In the genomic region with DNA sequence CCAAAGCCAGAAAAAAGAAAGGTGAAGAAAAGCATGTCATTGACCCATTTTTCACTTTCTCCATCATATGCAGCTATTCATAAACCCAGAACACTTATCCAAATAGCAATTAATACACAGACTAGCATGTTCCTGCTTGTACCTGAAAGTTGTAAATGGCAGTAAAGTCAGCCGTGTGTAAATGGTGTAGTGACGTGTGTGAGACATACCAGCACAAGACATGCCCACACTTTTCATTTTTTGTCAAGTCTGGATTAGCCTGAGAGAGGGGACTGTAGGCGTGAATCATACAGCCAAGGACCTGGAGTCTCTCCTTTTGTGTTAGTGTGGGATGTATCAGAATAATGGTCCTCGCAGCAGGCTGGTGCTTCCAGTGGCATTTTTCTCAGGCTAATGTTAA, we compare ENCODE assay signal across 24 cellular contexts.
DNase-seq lines count a peak whose midpoint lies in the region; ATAC-seq and TF ChIP-seq lines count a peak whose summit lies in the region.
"Had no signal": no experiment of that assay in that cellular context is flagged by ENCODE, and none has a peak within 500 bp of the region (broad histone marks: within the 10 kb centered on the region; RNA-seq: fewer than 3 reads in every experiment).

No MANE protein-coding gene starts in this region.

- H3K4me1 ChIP-seq in HEK293 (ENCODE audit: control insufficient read depth, insufficient read depth, low read length) (no peaks in the 10 kb centered on the region), RWPE2 (ENCODE audit: insufficient read depth, poor library complexity, severe bottlenecking) (peaks cover 20% of the 10 kb centered on the region), esophagus (ENCODE audit: control insufficient read depth in 2 of 2, insufficient read depth in 2 of 2, low read length in 1 of 2) (peaks cover 0 to 2% of the 10 kb centered on the region in 2 donors), right atrium auricular region (no peaks in the 10 kb centered on the region)

- CTCF ChIA-PET in HEK293 (lab: Yijun Ruan, JAX): interaction anchor here (0.7 to 1.4 kb wide), 5 partner anchors 10 to 830 kb away, joined by 3 to 5 read pairs (median 3); no protein-coding TSS in a partner anchor
- CTCF ChIA-PET in CD4-positive, alpha-beta T cell (lab: Charles Lee): no interaction called here

- no peaks in the 10 kb centered on the region for H3K36me3 Mint-ChIP-seq in CD4-positive, alpha-beta T cell (ENCODE audit: low read depth)
- H3K36me3 Mint-ChIP-seq: CD4-positive, CD25-positive, alpha-beta regulatory T cell; immature natural killer cell had no signal

- H3K36me3 ChIP-seq in HEK293 (ENCODE audit: control insufficient read depth in 2 of 2, insufficient read depth in 1 of 2, low read length in 2 of 2): no peaks in the 10 kb centered on the region
- no peaks in the 10 kb centered on the region for H3K36me3 ChIP-seq in RWPE2 (ENCODE audit: low read depth)
- H3K36me3 ChIP-seq in esophagus (ENCODE audit: control insufficient read depth in 2 of 2, insufficient read depth in 2 of 2, low read length in 1 of 2): no peaks in the 10 kb centered on the region
- H3K36me3 ChIP-seq in right atrium auricular region: no peaks in the 10 kb centered on the region

- peaks cover 47% of the 10 kb centered on the region for H3K27me3 Mint-ChIP-seq in CD4-positive, alpha-beta T cell
- H3K27me3 Mint-ChIP-seq: CD4-positive, CD25-positive, alpha-beta regulatory T cell had no signal

- H3K27ac Mint-ChIP-seq in CD4-positive, alpha-beta T cell: no peak overlapping the region
- H3K27ac Mint-ChIP-seq: activated CD4-positive, alpha-beta memory T cell treated with anti-CD3 and anti-CD28 coated beads for 36 hours; activated naive CD8-positive, alpha-beta T cell treated with anti-CD3 and anti-CD28 coated beads, Interleukin-2, amount 50 U/mL, for 24 hours; activated T-cell treated with anti-CD3 and anti-CD28 coated beads, Interleukin-2, amount 50 U/mL, for 72 hours; CD4-positive, CD25-positive, alpha-beta regulatory T cell; immature natural killer cell; natural killer cell treated with Interleukin-12 subunit alpha and Interleukin-12 subunit beta and Interleukin-15 and Interleukin-18, amount 100 ng/mL, for 72 hours; T-helper 2 cell treated with Interferon-gamma antibody and Interleukin-4, amounts not matched to agents 5 μg/mL and 100 μg/mL, for 36 hours had no signal

- no peak overlapping the region for H3K4me3 Mint-ChIP-seq in CD4-positive, alpha-beta T cell
- H3K4me3 Mint-ChIP-seq: activated CD4-positive, alpha-beta memory T cell treated with anti-CD3 and anti-CD28 coated beads for 36 hours; activated naive CD8-positive, alpha-beta T cell treated with anti-CD3 and anti-CD28 coated beads, Interleukin-2, amount 50 U/mL, for 24 hours; activated T-cell treated with anti-CD3 and anti-CD28 coated beads, Interleukin-2, amount 50 U/mL, for 72 hours; CD4-positive, CD25-positive, alpha-beta regulatory T cell; central memory CD8-positive, alpha-beta T cell; immature natural killer cell; natural killer cell treated with Interleukin-12 subunit alpha and Interleukin-12 subunit beta and Interleukin-15 and Interleukin-18, amount 100 ng/mL, for 72 hours; T-helper 2 cell treated with Interferon-gamma antibody and Interleukin-4, amounts not matched to agents 5 μg/mL and 100 μg/mL, for 36 hours had no signal

- WGBS in esophagus, 2 donors: 41 to 57% methylated on average over 4 of the region's 4 CpGs

- intact Hi-C loops in CD4-positive, alpha-beta T cell (cut with DNase I, micrococcal nuclease): no loop called here

- DNase-seq in RWPE2 (ENCODE audit: low spot score) (no peak), GM13977 (ENCODE audit: low spot score) (no peak), dermis blood vessel endothelial cell (no peak), right atrium auricular region (ENCODE audit: low spot score) (no peak)
- no peak for DNase-seq in CD4-positive, alpha-beta T cell
- DNase-seq: activated CD4-positive, alpha-beta memory T cell treated with anti-CD3 and anti-CD28 coated beads for 36 hours; activated CD4-positive, CD25-positive, alpha-beta regulatory T cell treated with anti-CD3 and anti-CD28 coated beads, Interleukin-2, amount 50 U/mL, for 72 hours; activated naive CD4-positive, alpha-beta T cell; activated naive CD8-positive, alpha-beta T cell treated with anti-CD3 and anti-CD28 coated beads, Interleukin-2, amount 50 U/mL, for 24 hours; activated T-cell treated with anti-CD3 and anti-CD28 coated beads, Interleukin-2, amount 50 U/mL, for 72 hours; AML-193; CD4-positive, CD25-positive, alpha-beta regulatory T cell; immature natural killer cell; left colon; NCI-H510A treated with DMSO at 0.1 percent for 48 hours; SHP77 treated with DMSO at 0.1 percent for 48 hours; stimulated activated naive CD4-positive, alpha-beta T cell had no signal

- peak; percentile 98 for ATAC-seq in RWPE2 (ENCODE audit: low read depth)
- ATAC-seq in CD4-positive, alpha-beta T cell (ENCODE audit: poor library complexity): no peak
- ATAC-seq: activated naive CD8-positive, alpha-beta T cell treated with anti-CD3 and anti-CD28 coated beads, Interleukin-2, amount 50 U/mL, for 24 hours; activated T-cell treated with anti-CD3 and anti-CD28 coated beads, Interleukin-2, amount 50 U/mL, for 72 hours; left colon; natural killer cell treated with Interleukin-12 subunit alpha and Interleukin-12 subunit beta and Interleukin-15 and Interleukin-18, amount 100 ng/mL, for 72 hours had no signal

- H3K4me1 Mint-ChIP-seq in CD4-positive, alpha-beta T cell (ENCODE audit: low read depth): no peaks in the 10 kb centered on the region
- H3K4me1 Mint-ChIP-seq: activated naive CD8-positive, alpha-beta T cell treated with anti-CD3 and anti-CD28 coated beads, Interleukin-2, amount 50 U/mL, for 24 hours; CD4-positive, CD25-positive, alpha-beta regulatory T cell; central memory CD8-positive, alpha-beta T cell; immature natural killer cell had no signal

- H3K27ac ChIP-seq in HEK293 (ENCODE audit: extremely low read depth, low read depth, low read length) (no peak overlapping the region), RWPE2 (ENCODE audit: poor library complexity, severe bottlenecking) (peak overlapping the region; percentile 75), esophagus (ENCODE audit: low read depth in 2 of 2, low read length in 1 of 2) (peak overlapping the region; percentile 82 to 83), skin epidermis (peak overlapping the region in 15 of 21 experiments; percentile 22 to 78 (median 56)), right atrium auricular region (no peak overlapping the region)
- H3K27ac ChIP-seq in CD4-positive, alpha-beta T cell (ENCODE audit: low read depth, low read length): no peak overlapping the region
- H3K27ac ChIP-seq: HL-60 had no signal

- TF ChIP-seq CTCF in HEK293 (tag by site-specific recombination; IDR thresholded peaks at IDR 0.05) (no peak), RWPE2 (IDR thresholded peaks at IDR 0.05; ENCODE audit: poor library complexity, severe bottlenecking) (no peak), GM13977 (IDR thresholded peaks at IDR 0.05; ENCODE audit: extremely low read depth, insufficient read depth, missing control alignments) (no peak), right atrium auricular region (IDR thresholded peaks at IDR 0.05) (no peak)
- no peak for TF ChIP-seq CTCF in CD4-positive, alpha-beta T cell (IDR thresholded peaks at IDR 0.05)

- H3K4me3 ChIP-seq in HEK293 (ENCODE audit: low read depth, low read length) (no peak overlapping the region), RWPE2 (ENCODE audit: severe bottlenecking) (no peak overlapping the region), esophagus (ENCODE audit: low read depth in 1 of 2, low read length in 2 of 2) (no peak overlapping the region), skin epidermis (no peak overlapping the region), right atrium auricular region (no peak overlapping the region)

- peaks cover 5% of the 10 kb centered on the region for H3K9me3 Mint-ChIP-seq in CD4-positive, alpha-beta T cell
- H3K9me3 Mint-ChIP-seq: central memory CD8-positive, alpha-beta T cell; natural killer cell treated with Interleukin-12 subunit alpha and Interleukin-12 subunit beta and Interleukin-15 and Interleukin-18, amount 100 ng/mL, for 72 hours; T-helper 2 cell treated with Interferon-gamma antibody and Interleukin-4, amounts not matched to agents 5 μg/mL and 100 μg/mL, for 36 hours had no signal

- H3K27me3 ChIP-seq in RWPE2 (ENCODE audit: insufficient read depth, poor library complexity, severe bottlenecking): no peaks in the 10 kb centered on the region
- no peaks in the 10 kb centered on the region for H3K27me3 ChIP-seq in esophagus (ENCODE audit: control insufficient read depth in 1 of 2, insufficient read depth in 2 of 2, low read length in 2 of 2)
- no peaks in the 10 kb centered on the region for H3K27me3 ChIP-seq in CD4-positive, alpha-beta T cell (ENCODE audit: control insufficient read depth, insufficient read depth, low read length)
- no peaks in the 10 kb centered on the region for H3K27me3 ChIP-seq in right atrium auricular region

- in situ Hi-C loops in GM13977 (cut with MboI; ENCODE audit: low pct_unique_long_range_greater_than_20kb, low sequenced_read_pairs, unreplicated experiment): no loop called here

- POLR2A ChIA-PET in HEK293 (lab: Yijun Ruan, JAX): no interaction called here
- POLR2A ChIA-PET in CD4-positive, alpha-beta T cell (lab: Charles Lee): no interaction called here

- H3K9me3 ChIP-seq in HEK293 (ENCODE audit: control insufficient read depth, insufficient read depth, low read depth, low read length): no peaks in the 10 kb centered on the region
- H3K9me3 ChIP-seq in RWPE2 (ENCODE audit: severe bottlenecking): no peaks in the 10 kb centered on the region
- no peaks in the 10 kb centered on the region for H3K9me3 ChIP-seq in esophagus (ENCODE audit: control insufficient read depth in 2 of 2, insufficient read depth in 1 of 2, low read depth in 1 of 2, low read length in 1 of 2)
- no peaks in the 10 kb centered on the region for H3K9me3 ChIP-seq in CD4-positive, alpha-beta T cell (ENCODE audit: control insufficient read depth, low read length)
- H3K9me3 ChIP-seq in right atrium auricular region: peaks cover 0 to 8% of the 10 kb centered on the region in 2 donors

TF ChIP-seq in HEK293, 187 proteins besides CTCF, POLR2A, EP300 and RAD21:
- TF ChIP-seq ZFHX2 (tag by site-specific recombination; conservative IDR thresholded peaks at IDR 0.05) (peak; percentile 18; the same call in 1 of the 2 replicates), ZFP3 (tag by site-specific recombination; IDR thresholded peaks at IDR 0.05; ENCODE audit: low read depth) (no peak), EGR2 (tag by site-specific recombination; IDR thresholded peaks at IDR 0.05; ENCODE audit: low read depth) (0 out of 2 replicates have a peak, but pooled peaks have one; percentile 36), YY1 (tag by site-specific recombination; IDR thresholded peaks at IDR 0.05) (no peak)

Comparison
In these comparisons a context has a peak if more than half of its experiments do, and no peak if none do; other contexts are left out.
1. H3K27ac ChIP-seq: peak in RWPE2 (single experiment), esophagus (2 of 2) and skin epidermis (15 of 21); none in HEK293 (single experiment), CD4-positive, alpha-beta T cell (single experiment) and right atrium auricular region (0 of 2).